ENCODE assay signal across 24 cellular contexts in the genomic region with DNA sequence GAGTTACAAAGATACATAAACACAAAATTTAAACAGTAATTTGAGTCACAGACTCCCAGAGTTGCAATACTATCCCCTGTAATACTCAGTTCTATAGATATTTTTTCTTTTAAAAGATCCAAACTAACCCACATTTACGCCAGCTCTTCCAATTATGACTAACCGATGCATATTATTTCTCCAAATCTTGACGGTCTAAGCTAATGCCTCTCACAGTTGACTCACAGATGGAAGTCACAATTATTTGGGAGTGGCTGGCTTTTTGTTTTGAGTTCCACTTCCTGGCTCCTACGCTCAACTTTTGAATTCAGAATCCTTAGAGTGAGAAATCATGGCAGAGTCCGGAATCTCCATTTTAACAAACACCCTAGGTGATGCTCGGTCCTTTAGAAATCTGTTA.
"Had no signal": no experiment of that assay in that cellular context is flagged by ENCODE, and none has a peak within 500 bp of the region (broad histone marks: within the 10 kb centered on the region; RNA-seq: fewer than 3 reads in every experiment).

No MANE protein-coding gene starts in this region.

- H3K36me3 ChIP-seq: neural progenitor cell, ovary, right lobe of liver, sigmoid colon, stomach, thoracic aorta, thyroid gland, tibial nerve, upper lobe of left lung, vagina had no signal

- H3K4me1 ChIP-seq: neural progenitor cell, parathyroid adenoma, psoas muscle, right lobe of liver, sigmoid colon, stomach, thyroid gland, tibial nerve, upper lobe of left lung, vagina had no signal

- H3K27me3 ChIP-seq: neural progenitor cell, ovary, right lobe of liver, sigmoid colon, stomach, thyroid gland, tibial nerve, upper lobe of left lung, vagina had no signal

- H3K79me2 ChIP-seq: parathyroid adenoma had no signal

- DNase-seq: occipital lobe; ovary; posterior cingulate gyrus; psoas muscle; right cardiac atrium; right lobe of liver; sigmoid colon; small intestine; stimulated activated CD4-positive, alpha-beta T cell treated with anti-CD3 and anti-CD28 coated beads, Interleukin-15, amount 100 ng/mL, for 24 hours; stimulated activated CD4-positive, alpha-beta T cell treated with anti-CD3 and anti-CD28 coated beads, Interleukin-2, amount 100 ng/mL, for 24 hours; stimulated activated CD4-positive, alpha-beta T cell treated with anti-CD3 and anti-CD28 coated beads, Interleukin-2, amount 100 ng/mL, for 48 hours; stimulated activated CD4-positive, alpha-beta T cell treated with anti-CD3 and anti-CD28 coated beads, Interleukin-4, amount 100 ng/mL, for 24 hours; stimulated activated naive B cell treated with anti-CD40 and anti-IgM and Interleukin-4, amounts not matched to agents 10 μg/mL and 1 μg/mL and 100 μg/mL, for 72 hours; stimulated activated naive CD4-positive, alpha-beta T cell treated with Interleukin-2 at 50 U/mL for 16 hours; stomach; thyroid gland; trophoblast cell; upper lobe of left lung had no signal

- H3K27ac ChIP-seq: neural progenitor cell, ovary, parathyroid adenoma, psoas muscle, right lobe of liver, sigmoid colon, stomach, thoracic aorta, thyroid gland, tibial nerve, upper lobe of left lung, vagina had no signal

- H3K4me2 ChIP-seq: neural progenitor cell had no signal

- ATAC-seq: psoas muscle; right cardiac atrium; right lobe of liver; stimulated activated effector memory CD8-positive, alpha-beta T cell treated with anti-CD3 and anti-CD28 coated beads, Interleukin-12 subunit alpha, Interleukin-12 subunit beta, amount 100 ng/mL, for 72 hours; stimulated activated naive B cell treated with anti-CD40 and anti-IgM and Interleukin-4, amounts not matched to agents 10 μg/mL and 1 μg/mL and 100 μg/mL, for 72 hours had no signal

- H3K9ac ChIP-seq: neural progenitor cell, parathyroid adenoma had no signal

- H3K4me3 ChIP-seq: neural progenitor cell, ovary, psoas muscle, right lobe of liver, sigmoid colon, stomach, thoracic aorta, thyroid gland, tibial nerve, upper lobe of left lung, vagina had no signal

- H2AFZ ChIP-seq: neural progenitor cell, parathyroid adenoma had no signal

- H3K9me3 ChIP-seq: ovary, psoas muscle, right lobe of liver, sigmoid colon, stomach, thoracic aorta, thyroid gland, tibial nerve, upper lobe of left lung, vagina had no signal
